1 cellular context compared by ENCODE assay signal in genomic region chr2:138137949-138138348, GRCh38.
TF ChIP-seq lines count a peak whose summit lies in the region.

No MANE protein-coding gene starts in this region.

TF ChIP-seq in HepG2, 621 proteins besides CTCF, POLR2A, EP300 and RAD21 (continued from another document and continues in another):
- TF ChIP-seq AHDC1 (CRISPR knock-in tag; IDR thresholded peaks at IDR 0.05; ENCODE audit: borderline replicate concordance): peak; percentile 79; the same call in 1 of the 2 replicates
- no peak for TF ChIP-seq SOX13 (IDR thresholded peaks at IDR 0.05)
- peak in 1 of 2 experiments; percentile 51; a peak in 1 of 4 replicates for TF ChIP-seq SOX13 (CRISPR knock-in tag; conservative IDR thresholded peaks at IDR 0.05 in 1 of 2, IDR thresholded peaks at IDR 0.05 in 1 of 2)
- TF ChIP-seq ZNF33A (CRISPR knock-in tag; IDR thresholded peaks at IDR 0.05; ENCODE audit: borderline replicate concordance): no peak
- no peak for TF ChIP-seq BCLAF1 (IDR thresholded peaks at IDR 0.05)
- TF ChIP-seq ZNF703 (CRISPR knock-in tag; IDR thresholded peaks at IDR 0.05; ENCODE audit: borderline replicate concordance): no peak
- no peak for TF ChIP-seq GATAD1 (CRISPR knock-in tag; IDR thresholded peaks at IDR 0.05)
- TF ChIP-seq ZFP62 (CRISPR knock-in tag; IDR thresholded peaks at IDR 0.05): no peak
- no peak for TF ChIP-seq ARHGAP35 (CRISPR knock-in tag; IDR thresholded peaks at IDR 0.05; ENCODE audit: borderline replicate concordance)
- TF ChIP-seq, protein P1, sequence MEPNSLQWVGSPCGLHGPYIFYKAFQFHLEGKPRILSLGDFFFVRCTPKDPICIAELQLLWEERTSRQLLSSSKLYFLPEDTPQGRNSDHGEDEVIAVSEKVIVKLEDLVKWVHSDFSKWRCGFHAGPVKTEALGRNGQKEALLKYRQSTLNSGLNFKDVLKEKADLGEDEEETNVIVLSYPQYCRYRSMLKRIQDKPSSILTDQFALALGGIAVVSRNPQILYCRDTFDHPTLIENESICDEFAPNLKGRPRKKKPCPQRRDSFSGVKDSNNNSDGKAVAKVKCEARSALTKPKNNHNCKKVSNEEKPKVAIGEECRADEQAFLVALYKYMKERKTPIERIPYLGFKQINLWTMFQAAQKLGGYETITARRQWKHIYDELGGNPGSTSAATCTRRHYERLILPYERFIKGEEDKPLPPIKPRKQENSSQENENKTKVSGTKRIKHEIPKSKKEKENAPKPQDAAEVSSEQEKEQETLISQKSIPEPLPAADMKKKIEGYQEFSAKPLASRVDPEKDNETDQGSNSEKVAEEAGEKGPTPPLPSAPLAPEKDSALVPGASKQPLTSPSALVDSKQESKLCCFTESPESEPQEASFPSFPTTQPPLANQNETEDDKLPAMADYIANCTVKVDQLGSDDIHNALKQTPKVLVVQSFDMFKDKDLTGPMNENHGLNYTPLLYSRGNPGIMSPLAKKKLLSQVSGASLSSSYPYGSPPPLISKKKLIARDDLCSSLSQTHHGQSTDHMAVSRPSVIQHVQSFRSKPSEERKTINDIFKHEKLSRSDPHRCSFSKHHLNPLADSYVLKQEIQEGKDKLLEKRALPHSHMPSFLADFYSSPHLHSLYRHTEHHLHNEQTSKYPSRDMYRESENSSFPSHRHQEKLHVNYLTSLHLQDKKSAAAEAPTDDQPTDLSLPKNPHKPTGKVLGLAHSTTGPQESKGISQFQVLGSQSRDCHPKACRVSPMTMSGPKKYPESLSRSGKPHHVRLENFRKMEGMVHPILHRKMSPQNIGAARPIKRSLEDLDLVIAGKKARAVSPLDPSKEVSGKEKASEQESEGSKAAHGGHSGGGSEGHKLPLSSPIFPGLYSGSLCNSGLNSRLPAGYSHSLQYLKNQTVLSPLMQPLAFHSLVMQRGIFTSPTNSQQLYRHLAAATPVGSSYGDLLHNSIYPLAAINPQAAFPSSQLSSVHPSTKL (CRISPR knock-in tag; IDR thresholded peaks at IDR 0.05): peak; percentile 61
- no peak for TF ChIP-seq KLF9 (CRISPR knock-in tag; IDR thresholded peaks at IDR 0.05; ENCODE audit: low read depth)
- no peak for TF ChIP-seq ZNF468 (CRISPR knock-in tag; IDR thresholded peaks at IDR 0.05)
- peak; percentile 44; the same call in 1 of the 2 replicates for TF ChIP-seq CREM (IDR thresholded peaks at IDR 0.05)
- TF ChIP-seq CREM (CRISPR knock-in tag; IDR thresholded peaks at IDR 0.05): no peak
- TF ChIP-seq, protein P2, sequence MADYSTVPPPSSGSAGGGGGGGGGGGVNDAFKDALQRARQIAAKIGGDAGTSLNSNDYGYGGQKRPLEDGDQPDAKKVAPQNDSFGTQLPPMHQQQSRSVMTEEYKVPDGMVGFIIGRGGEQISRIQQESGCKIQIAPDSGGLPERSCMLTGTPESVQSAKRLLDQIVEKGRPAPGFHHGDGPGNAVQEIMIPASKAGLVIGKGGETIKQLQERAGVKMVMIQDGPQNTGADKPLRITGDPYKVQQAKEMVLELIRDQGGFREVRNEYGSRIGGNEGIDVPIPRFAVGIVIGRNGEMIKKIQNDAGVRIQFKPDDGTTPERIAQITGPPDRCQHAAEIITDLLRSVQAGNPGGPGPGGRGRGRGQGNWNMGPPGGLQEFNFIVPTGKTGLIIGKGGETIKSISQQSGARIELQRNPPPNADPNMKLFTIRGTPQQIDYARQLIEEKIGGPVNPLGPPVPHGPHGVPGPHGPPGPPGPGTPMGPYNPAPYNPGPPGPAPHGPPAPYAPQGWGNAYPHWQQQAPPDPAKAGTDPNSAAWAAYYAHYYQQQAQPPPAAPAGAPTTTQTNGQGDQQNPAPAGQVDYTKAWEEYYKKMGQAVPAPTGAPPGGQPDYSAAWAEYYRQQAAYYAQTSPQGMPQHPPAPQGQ (CRISPR knock-in tag; IDR thresholded peaks at IDR 0.05; ENCODE audit: borderline replicate concordance): no peak
- no peak for TF ChIP-seq TAF15 (IDR thresholded peaks at IDR 0.05; ENCODE audit: low read depth, low read length, poor library complexity, severe bottlenecking)
- no peak for TF ChIP-seq ZNF44 (CRISPR knock-in tag; IDR thresholded peaks at IDR 0.05)
- peak; percentile 81 for TF ChIP-seq ATF7 (IDR thresholded peaks at IDR 0.05)
- no peak for TF ChIP-seq ATF7 (CRISPR knock-in tag; IDR thresholded peaks at IDR 0.05)
- TF ChIP-seq RXRB (CRISPR knock-in tag; IDR thresholded peaks at IDR 0.05; ENCODE audit: borderline replicate concordance): 0 out of 2 replicates have a peak, but pooled peaks have one; percentile 38
- TF ChIP-seq MXD4 (CRISPR knock-in tag; IDR thresholded peaks at IDR 0.05): no peak
- TF ChIP-seq YEATS2 (CRISPR knock-in tag; IDR thresholded peaks at IDR 0.05; ENCODE audit: borderline replicate concordance): no peak
- 0 out of 2 replicates have a peak, but pooled peaks have one; percentile 12 for TF ChIP-seq MED1 (CRISPR knock-in tag; IDR thresholded peaks at IDR 0.05)
- TF ChIP-seq, protein P3, sequence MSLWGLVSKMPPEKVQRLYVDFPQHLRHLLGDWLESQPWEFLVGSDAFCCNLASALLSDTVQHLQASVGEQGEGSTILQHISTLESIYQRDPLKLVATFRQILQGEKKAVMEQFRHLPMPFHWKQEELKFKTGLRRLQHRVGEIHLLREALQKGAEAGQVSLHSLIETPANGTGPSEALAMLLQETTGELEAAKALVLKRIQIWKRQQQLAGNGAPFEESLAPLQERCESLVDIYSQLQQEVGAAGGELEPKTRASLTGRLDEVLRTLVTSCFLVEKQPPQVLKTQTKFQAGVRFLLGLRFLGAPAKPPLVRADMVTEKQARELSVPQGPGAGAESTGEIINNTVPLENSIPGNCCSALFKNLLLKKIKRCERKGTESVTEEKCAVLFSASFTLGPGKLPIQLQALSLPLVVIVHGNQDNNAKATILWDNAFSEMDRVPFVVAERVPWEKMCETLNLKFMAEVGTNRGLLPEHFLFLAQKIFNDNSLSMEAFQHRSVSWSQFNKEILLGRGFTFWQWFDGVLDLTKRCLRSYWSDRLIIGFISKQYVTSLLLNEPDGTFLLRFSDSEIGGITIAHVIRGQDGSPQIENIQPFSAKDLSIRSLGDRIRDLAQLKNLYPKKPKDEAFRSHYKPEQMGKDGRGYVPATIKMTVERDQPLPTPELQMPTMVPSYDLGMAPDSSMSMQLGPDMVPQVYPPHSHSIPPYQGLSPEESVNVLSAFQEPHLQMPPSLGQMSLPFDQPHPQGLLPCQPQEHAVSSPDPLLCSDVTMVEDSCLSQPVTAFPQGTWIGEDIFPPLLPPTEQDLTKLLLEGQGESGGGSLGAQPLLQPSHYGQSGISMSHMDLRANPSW (CRISPR knock-in tag; IDR thresholded peaks at IDR 0.05; ENCODE audit: borderline replicate concordance): no peak
- no peak for TF ChIP-seq PTBP1 (IDR thresholded peaks at IDR 0.05; ENCODE audit: low read depth, low read length, poor library complexity, severe bottlenecking)
- TF ChIP-seq GATA4 (IDR thresholded peaks at IDR 0.05; ENCODE audit: borderline replicate concordance, low read depth): no peak
- peak; percentile 69 for TF ChIP-seq ZBTB21 (CRISPR knock-in tag; IDR thresholded peaks at IDR 0.05)
- TF ChIP-seq PRDM10 (CRISPR knock-in tag; IDR thresholded peaks at IDR 0.05; ENCODE audit: low read depth): no peak
- TF ChIP-seq FOXK1 (CRISPR knock-in tag; IDR thresholded peaks at IDR 0.05; ENCODE audit: borderline replicate concordance, low read depth): peak; percentile 42; the same call in 1 of the 2 replicates
- TF ChIP-seq ZSCAN29 (CRISPR knock-in tag; conservative IDR thresholded peaks at IDR 0.05): no peak
- peak; percentile 38; the same call in 1 of the 2 replicates for TF ChIP-seq THAP11 (CRISPR knock-in tag; IDR thresholded peaks at IDR 0.05)
- no peak for TF ChIP-seq ZNF83 (CRISPR knock-in tag; IDR thresholded peaks at IDR 0.05; ENCODE audit: borderline replicate concordance)
- TF ChIP-seq, protein P4, sequence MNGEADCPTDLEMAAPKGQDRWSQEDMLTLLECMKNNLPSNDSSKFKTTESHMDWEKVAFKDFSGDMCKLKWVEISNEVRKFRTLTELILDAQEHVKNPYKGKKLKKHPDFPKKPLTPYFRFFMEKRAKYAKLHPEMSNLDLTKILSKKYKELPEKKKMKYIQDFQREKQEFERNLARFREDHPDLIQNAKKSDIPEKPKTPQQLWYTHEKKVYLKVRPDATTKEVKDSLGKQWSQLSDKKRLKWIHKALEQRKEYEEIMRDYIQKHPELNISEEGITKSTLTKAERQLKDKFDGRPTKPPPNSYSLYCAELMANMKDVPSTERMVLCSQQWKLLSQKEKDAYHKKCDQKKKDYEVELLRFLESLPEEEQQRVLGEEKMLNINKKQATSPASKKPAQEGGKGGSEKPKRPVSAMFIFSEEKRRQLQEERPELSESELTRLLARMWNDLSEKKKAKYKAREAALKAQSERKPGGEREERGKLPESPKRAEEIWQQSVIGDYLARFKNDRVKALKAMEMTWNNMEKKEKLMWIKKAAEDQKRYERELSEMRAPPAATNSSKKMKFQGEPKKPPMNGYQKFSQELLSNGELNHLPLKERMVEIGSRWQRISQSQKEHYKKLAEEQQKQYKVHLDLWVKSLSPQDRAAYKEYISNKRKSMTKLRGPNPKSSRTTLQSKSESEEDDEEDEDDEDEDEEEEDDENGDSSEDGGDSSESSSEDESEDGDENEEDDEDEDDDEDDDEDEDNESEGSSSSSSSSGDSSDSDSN (CRISPR knock-in tag; IDR thresholded peaks at IDR 0.05): no peak
